In genomic region chr22:30649430-30650007, GRCh38 we compare ENCODE assay signal across 9 cellular contexts. TPM values are rescaled to one million over a fixed set of nuclear protein-coding genes. Genes with fewer than 3 reads are reported as not detected.
DNase-seq lines count a peak whose midpoint lies in the region; ATAC-seq, FAIRE-seq and TF ChIP-seq lines count a peak whose summit lies in the region.
"Had no signal": no experiment of that assay in that cellular context is flagged by ENCODE, and none has a peak within 500 bp of the region (broad histone marks: within the 10 kb centered on the region; RNA-seq: fewer than 3 reads in every experiment).

No MANE protein-coding gene starts in this region.

- CTCF ChIA-PET in activated CD4-positive, alpha-beta T cell treated with anti-CD3 and anti-CD28 coated beads, Interleukin-2, amount 10 ng/mL, durations not matched to agents 7 days and 5 days (lab: Charles Lee) = interaction anchor here (0.6 to 4.0 kb wide), 15 partner anchors 10 to 141 kb away, joined by 3 to 23 read pairs (median 4); partner anchors contain the start of genes DUSP18, PES1 and SLC35E4

- no peaks in the 10 kb centered on the region for H3K9me3 Mint-ChIP-seq in activated CD4-positive, alpha-beta T cell treated with anti-CD3 and anti-CD28 coated beads, Interleukin-2, amount 10 ng/mL, durations not matched to agents 7 days and 5 days

- intact Hi-C loops in dorsolateral prefrontal cortex (cut with DNase I) (loop anchor here in 1 of 2 donors (5.0 kb wide), 1 partner anchor 43 kb away; the partner anchor contains the start of gene OSBP2), posterior vena cava (cut with DNase I) (no loop called here)

- no peak overlapping the region for H3K4me3 ChIP-seq in dorsolateral prefrontal cortex

- FAIRE-seq in HTR-8/SVneo (lab: Jason Lieb, UNC) = peak; percentile 23
- FAIRE-seq: islet of Langerhans had no signal

- TF ChIP-seq CTCF in GM12873 (IDR thresholded peaks at IDR 0.05; ENCODE audit: insufficient read depth, low read depth, low read length, missing control alignments) (peak; percentile 43), dorsolateral prefrontal cortex (IDR thresholded peaks at IDR 0.05 in 54 of 56, conservative IDR thresholded peaks at IDR 0.05 in 2 of 56; ENCODE audit: low read depth in 1 of 56, partially characterized antibody in 56 of 56) (no peak)

- H3K27me3 Mint-ChIP-seq in activated CD4-positive, alpha-beta T cell treated with anti-CD3 and anti-CD28 coated beads, Interleukin-2, amount 10 ng/mL, durations not matched to agents 7 days and 5 days = no peaks in the 10 kb centered on the region

- no peak overlapping the region for H3K4me3 Mint-ChIP-seq in activated CD4-positive, alpha-beta T cell treated with anti-CD3 and anti-CD28 coated beads, Interleukin-2, amount 10 ng/mL, durations not matched to agents 7 days and 5 days

- H3K4me1 Mint-ChIP-seq in activated CD4-positive, alpha-beta T cell treated with anti-CD3 and anti-CD28 coated beads, Interleukin-2, amount 10 ng/mL, durations not matched to agents 7 days and 5 days = peaks cover 33% of the 10 kb centered on the region

- POLR2A ChIA-PET in activated CD4-positive, alpha-beta T cell treated with anti-CD3 and anti-CD28 coated beads, Interleukin-2, amount 10 ng/mL, durations not matched to agents 7 days and 5 days (lab: Charles Lee) = no interaction called here

- DNase-seq in HTR-8/SVneo (ENCODE audit: insufficient read length, low spot score) (peak; percentile 81), dorsolateral prefrontal cortex (peak in 3 of 10 donors; percentile 45 to 82 (median 60)), posterior vena cava (ENCODE audit: low spot score) (peak; percentile 91), NCI-H1048 (lab: John Stamatoyannopoulos, UW) (no peak)
- DNase-seq in activated CD4-positive, alpha-beta T cell treated with anti-CD3 and anti-CD28 coated beads, Interleukin-2, amount 10 ng/mL, durations not matched to agents 7 days and 5 days = peak; percentile 69

- H3K27me3 ChIP-seq in dorsolateral prefrontal cortex = no peaks in the 10 kb centered on the region

- peak overlapping the region in 43 of 59 donors; percentile 10 to 92 (median 58) for H3K27ac ChIP-seq in dorsolateral prefrontal cortex

- peaks cover 6% of the 10 kb centered on the region for H3K36me3 Mint-ChIP-seq in activated CD4-positive, alpha-beta T cell treated with anti-CD3 and anti-CD28 coated beads, Interleukin-2, amount 10 ng/mL, durations not matched to agents 7 days and 5 days (ENCODE audit: low read depth)

- ATAC-seq in GM18517 (IDR thresholded peaks at IDR 0.05; ENCODE audit: unreplicated experiment) (no peak), GM18498 (IDR thresholded peaks at IDR 0.05; ENCODE audit: unreplicated experiment) (no peak)

- H3K27ac Mint-ChIP-seq in activated CD4-positive, alpha-beta T cell treated with anti-CD3 and anti-CD28 coated beads, Interleukin-2, amount 10 ng/mL, durations not matched to agents 7 days and 5 days = peak overlapping the region; percentile 83

RNA-seq across cellular contexts. Expression of gene SLC35E4, which starts 13.9 kb away (rescaled TPM):
- 1 to 10 TPM; 1.8 to 2.5 TPM for total RNA-seq in activated CD4-positive, alpha-beta T cell treated with anti-CD3 and anti-CD28 coated beads, Interleukin-2, amount 10 ng/mL, durations not matched to agents 7 days and 5 days
- total RNA-seq in dorsolateral prefrontal cortex (10 to 100 TPM in 100 of 120 experiments, 1 to 10 TPM in 20; 8.0 to 18.4 (median 11.5) TPM), posterior vena cava (1 to 10 TPM; 4.4 to 7.8 TPM)

RNA-seq across cellular contexts. Expression of gene DUSP18, which starts 18.2 kb away (rescaled TPM):
- total RNA-seq in activated CD4-positive, alpha-beta T cell treated with anti-CD3 and anti-CD28 coated beads, Interleukin-2, amount 10 ng/mL, durations not matched to agents 7 days and 5 days = 10 to 100 TPM in 1 of 2 experiments, 1 to 10 TPM in 1; 9.8 to 12.2 TPM
- total RNA-seq in dorsolateral prefrontal cortex = 10 to 100 TPM in 91 of 120 experiments, 1 to 10 TPM in 29; 6.2 to 23.2 (median 12.1) TPM
- 1 to 10 TPM; 6.9 to 8.5 TPM for total RNA-seq in posterior vena cava

RNA-seq across cellular contexts. Expression of gene TCN2, which starts 42.5 kb away (rescaled TPM):
- total RNA-seq in activated CD4-positive, alpha-beta T cell treated with anti-CD3 and anti-CD28 coated beads, Interleukin-2, amount 10 ng/mL, durations not matched to agents 7 days and 5 days = under 1 TPM; 0.32 to 0.54 TPM
- total RNA-seq in dorsolateral prefrontal cortex = 10 to 100 TPM in 113 of 120 experiments, 1 to 10 TPM in 7; 6.7 to 36.0 (median 16.1) TPM
- 10 to 100 TPM; 23.4 to 47.3 TPM for total RNA-seq in posterior vena cava

RNA-seq across cellular contexts. Expression of gene OSBP2, which starts 45.2 kb away (rescaled TPM):
- total RNA-seq in activated CD4-positive, alpha-beta T cell treated with anti-CD3 and anti-CD28 coated beads, Interleukin-2, amount 10 ng/mL, durations not matched to agents 7 days and 5 days = 1 to 10 TPM; 1.1 TPM
- total RNA-seq in dorsolateral prefrontal cortex = 10 to 100 TPM; 27.3 to 54.6 (median 40.0) TPM
- 1 to 10 TPM; 2.1 to 2.6 TPM for total RNA-seq in posterior vena cava

RNA-seq across cellular contexts. Expression of gene PES1, which starts 57.8 kb away (rescaled TPM):
- total RNA-seq in activated CD4-positive, alpha-beta T cell treated with anti-CD3 and anti-CD28 coated beads, Interleukin-2, amount 10 ng/mL, durations not matched to agents 7 days and 5 days = 10 to 100 TPM; 58.5 to 62.7 TPM
- total RNA-seq in dorsolateral prefrontal cortex = 10 to 100 TPM; 32.3 to 60.0 (median 44.4) TPM
- 10 to 100 TPM; 37.9 to 48.2 TPM for total RNA-seq in posterior vena cava

Comparison
In these comparisons a context has a peak if more than half of its experiments do, and no peak if none do; other contexts are left out.
1. RNA of gene TCN2, which starts 42.5 kb away (total RNA-seq): 23.4 to 47.3 TPM in posterior vena cava and 6.7 to 36.0 TPM in dorsolateral prefrontal cortex; 0.32 to 0.54 TPM in activated CD4-positive, alpha-beta T cell treated with anti-CD3 and anti-CD28 coated beads, Interleukin-2, amount 10 ng/mL, durations not matched to agents 7 days and 5 days; every median in the first group is over 4 times any median in the second.